11 cellular contexts compared by ENCODE assay signal in genomic region chr6:24891004-24891403, GRCh38.
DNase-seq lines count a peak whose midpoint lies in the region; ATAC-seq, FAIRE-seq and TF ChIP-seq lines count a peak whose summit lies in the region.
"Had no signal": no experiment of that assay in that cellular context is flagged by ENCODE, and none has a peak within 500 bp of the region (broad histone marks: within the 10 kb centered on the region; RNA-seq: fewer than 3 reads in every experiment).

No MANE protein-coding gene starts in this region.

- TF ChIP-seq CTCF in OCI-LY1 (IDR thresholded peaks at IDR 0.05; ENCODE audit: low read length): no peak

- no peaks in the 10 kb centered on the region for H3K9me2 ChIP-seq in OCI-LY1 (ENCODE audit: low read depth, low read length)

- peaks cover 37% of the 10 kb centered on the region for H3K36me3 Mint-ChIP-seq in memory B cell

- H3K79me2 ChIP-seq in OCI-LY1 (ENCODE audit: insufficient read depth, low read length): peaks cover 3% of the 10 kb centered on the region; the same call in 1 of the 2 replicates

- no peak overlapping the region for H3K9ac ChIP-seq in BLaER1 treated with 17β-estradiol and CSF1 and Interleukin-3, amounts not matched to agents 10 nM and 100 nM
- H3K9ac ChIP-seq in OCI-LY1 (ENCODE audit: low read length): peak overlapping the region; percentile 0; the same call in 1 of the 2 replicates

- H3K4me2 ChIP-seq in BLaER1 treated with 17β-estradiol and CSF1 and Interleukin-3, amounts not matched to agents 10 nM and 100 nM: peak overlapping the region in 7 of 11 experiments; percentile 7 to 62 (median 55); a peak in 13 of 22 replicates
- peak overlapping the region; percentile 28; the same call in 1 of the 2 replicates for H3K4me2 ChIP-seq in OCI-LY1 (ENCODE audit: low read length)

- no peaks in the 10 kb centered on the region for H3F3A ChIP-seq in OCI-LY1 (ENCODE audit: insufficient read depth, low read length)

- peak overlapping the region; percentile 46 for H3K4me3 Mint-ChIP-seq in memory B cell

- H3K4me3 ChIP-seq in BLaER1 treated with 17β-estradiol and CSF1 and Interleukin-3, amounts not matched to agents 10 nM and 100 nM: no peak overlapping the region
- no peak overlapping the region for H3K4me3 ChIP-seq in OCI-LY1 (ENCODE audit: low read depth, low read length, poor library complexity, severe bottlenecking)

- H3K27ac Mint-ChIP-seq in memory B cell: peak overlapping the region; percentile 91

- H3K4me1 ChIP-seq in BLaER1 treated with 17β-estradiol and CSF1 and Interleukin-3, amounts not matched to agents 10 nM and 100 nM: peaks cover 16 to 64% (median 39%) of the 10 kb centered on the region in 10 experiments; a peak in 19 of 20 replicates
- H3K4me1 ChIP-seq in OCI-LY1 (ENCODE audit: insufficient read depth, low read length, severe bottlenecking): peaks cover 84% of the 10 kb centered on the region

- no peaks in the 10 kb centered on the region for H3K27me3 Mint-ChIP-seq in memory B cell

- H3K36me3 ChIP-seq in BLaER1 treated with 17β-estradiol and CSF1 and Interleukin-3, amounts not matched to agents 10 nM and 100 nM: peaks cover 0 to 73% (median 0%) of the 10 kb centered on the region in 11 experiments; a peak in 7 of 22 replicates
- H3K36me3 ChIP-seq in OCI-LY1 (ENCODE audit: insufficient read depth, low read length): no peaks in the 10 kb centered on the region

- no peak overlapping the region for H2AFZ ChIP-seq in OCI-LY1 (ENCODE audit: low read length)

- H3K27ac ChIP-seq in BLaER1 treated with 17β-estradiol and CSF1 and Interleukin-3, amounts not matched to agents 10 nM and 100 nM: no peak overlapping the region
- peak overlapping the region; percentile 56 for H3K27ac ChIP-seq in OCI-LY1 (ENCODE audit: low read depth, low read length, poor library complexity, severe bottlenecking)

- peak; percentile 38 for FAIRE-seq in GM18507 (lab: Jason Lieb, UNC)

- H3K9me3 ChIP-seq in BLaER1 treated with 17β-estradiol and CSF1 and Interleukin-3, amounts not matched to agents 10 nM and 100 nM (replicated peaks in 1 of 11): peaks cover 0 to 3% (median 0%) of the 10 kb centered on the region in 11 experiments; a peak in 2 of 22 replicates
- H3K9me3 ChIP-seq in OCI-LY1 (ENCODE audit: low read length): no peaks in the 10 kb centered on the region

- H3K27me3 ChIP-seq in BLaER1 treated with 17β-estradiol and CSF1 and Interleukin-3, amounts not matched to agents 10 nM and 100 nM: no peaks in the 10 kb centered on the region
- H3K27me3 ChIP-seq in OCI-LY1 (ENCODE audit: insufficient read depth, low read length): no peaks in the 10 kb centered on the region

- H3K4me1 Mint-ChIP-seq in memory B cell: peaks cover 60% of the 10 kb centered on the region

- no peak for DNase-seq in GM18507 (ENCODE audit: extremely low spot score, insufficient read length, low read depth)
- DNase-seq in memory B cell (ENCODE audit: low spot score in 2 of 2): no peak
- no peak for DNase-seq in NCI-H2107 treated with DMSO at 0.1 percent for 48 hours (lab: John Stamatoyannopoulos, UW; ENCODE audit: unreplicated experiment)
- DNase-seq in NOMO-1 (lab: John Stamatoyannopoulos, UW; ENCODE audit: unreplicated experiment in 2 of 2): no peak
- DNase-seq in HK-2 (ENCODE audit: unreplicated experiment): no peak
- DNase-seq: activated CD4-positive, alpha-beta T cell treated with anti-CD3 and anti-CD28 coated beads for 1 hour; activated gamma-delta T cell treated with Interleukin-2 at 50 U/mL for 16 hours; NCI-H2081 had no signal

- H3K9me3 Mint-ChIP-seq in memory B cell: no peaks in the 10 kb centered on the region

- H4K20me1 ChIP-seq in BLaER1 treated with 17β-estradiol and CSF1 and Interleukin-3, amounts not matched to agents 10 nM and 100 nM: peaks cover 0 to 92% (median 0%) of the 10 kb centered on the region in 11 experiments; a peak in 10 of 22 replicates
- H4K20me1 ChIP-seq in OCI-LY1 (ENCODE audit: insufficient read depth, low read length): no peaks in the 10 kb centered on the region

- peak; percentile 26 for ATAC-seq in memory B cell (ENCODE audit: low read depth)
- no peak for ATAC-seq in HG02840 (IDR thresholded peaks at IDR 0.05; ENCODE audit: low FRiP score, unreplicated experiment)
